Comparison of ENCODE assay signal across 10 cellular contexts in genomic region chr2:96157649-96158553, GRCh38. TPM values are rescaled to one million over a fixed set of nuclear protein-coding genes. Genes with fewer than 3 reads are reported as not detected.
A peak's percentile ranks its signal among the peaks of the same experiment; 100 is the strongest.
DNase-seq lines count a peak whose midpoint lies in the region; ATAC-seq and TF ChIP-seq lines count a peak whose summit lies in the region.
"Had no signal": no experiment of that assay in that cellular context is flagged by ENCODE, and none has a peak within 500 bp of the region (broad histone marks: within the 10 kb centered on the region; RNA-seq: fewer than 3 reads in every experiment).

No MANE protein-coding gene starts in this region.

- peaks cover 0 to 8% of the 10 kb centered on the region in 2 donors for H3K4me1 ChIP-seq in left lung
- H3K4me1 ChIP-seq in upper lobe of left lung = peaks cover 0 to 7% (median 0%) of the 10 kb centered on the region in 4 donors

- no peaks in the 10 kb centered on the region for H3K27me3 Mint-ChIP-seq in activated CD8-positive, alpha-beta T cell treated with anti-CD3 and anti-CD28 coated beads for 36 hours

- H3K9me3 ChIP-seq in left lung (no peaks in the 10 kb centered on the region), upper lobe of left lung (no peaks in the 10 kb centered on the region)

- peaks cover 16% of the 10 kb centered on the region for H3K36me3 Mint-ChIP-seq in activated CD8-positive, alpha-beta T cell treated with anti-CD3 and anti-CD28 coated beads for 36 hours (ENCODE audit: low read depth)

- peak; percentile 99 for DNase-seq in activated CD8-positive, alpha-beta T cell treated with anti-CD3 and anti-CD28 coated beads for 36 hours
- DNase-seq in left lung = peak in 1 of 2 donors; percentile 78
- DNase-seq in upper lobe of left lung = peak in 1 of 2 donors; percentile 50
- no peak for DNase-seq in NOMO-1 treated with DMSO at 0.1 percent for 48 hours (lab: John Stamatoyannopoulos, UW; ENCODE audit: unreplicated experiment)
- DNase-seq in NCI-H2171 treated with DMSO at 0.1 percent for 48 hours (lab: John Stamatoyannopoulos, UW) = no peak
- DNase-seq in NCI-H1694 (lab: John Stamatoyannopoulos, UW) = no peak

- H3K27me3 ChIP-seq in left lung = peaks cover 0 to 13% of the 10 kb centered on the region in 2 donors
- H3K27me3 ChIP-seq in upper lobe of left lung = no peaks in the 10 kb centered on the region

- H3K9me3 Mint-ChIP-seq in activated CD8-positive, alpha-beta T cell treated with anti-CD3 and anti-CD28 coated beads for 36 hours = peaks cover 12% of the 10 kb centered on the region

- H3K27ac Mint-ChIP-seq in activated CD8-positive, alpha-beta T cell treated with anti-CD3 and anti-CD28 coated beads for 36 hours = peak overlapping the region; percentile 93

- TF ChIP-seq POLR2A in upper lobe of left lung (IDR thresholded peaks at IDR 0.05) = peak in 1 of 4 donors; percentile 6

- peaks cover 92% of the 10 kb centered on the region for H3K4me1 Mint-ChIP-seq in activated CD8-positive, alpha-beta T cell treated with anti-CD3 and anti-CD28 coated beads for 36 hours (ENCODE audit: low read depth)

- ATAC-seq in GM19397 (IDR thresholded peaks at IDR 0.05; ENCODE audit: unreplicated experiment) = peak; percentile 62
- ATAC-seq in HG03354 (IDR thresholded peaks at IDR 0.05; ENCODE audit: poor library complexity, severe bottlenecking, unreplicated experiment) = peak; percentile 61
- ATAC-seq in activated CD8-positive, alpha-beta T cell treated with anti-CD3 and anti-CD28 coated beads for 36 hours = peak; percentile 73
- ATAC-seq in left lung = peak; percentile 35
- ATAC-seq in upper lobe of left lung (ENCODE audit: low FRiP score in 2 of 2) = peak; percentile 35 to 44

- TF ChIP-seq EP300 in upper lobe of left lung (IDR thresholded peaks at IDR 0.05) = no peak

- CTCF ChIA-PET in activated CD8-positive, alpha-beta T cell treated with anti-CD3 and anti-CD28 coated beads for 36 hours (lab: Charles Lee) = interaction anchor here (0.6 to 6.2 kb wide), 7 partner anchors 10 to 165 kb away, joined by 3 to 43 read pairs (median 8); partner anchors contain the start of gene ASTL

- TF ChIP-seq CTCF in activated CD8-positive, alpha-beta T cell treated with anti-CD3 and anti-CD28 coated beads for 36 hours (IDR thresholded peaks at IDR 0.05) = no peak
- no peak for TF ChIP-seq CTCF in left lung (IDR thresholded peaks at IDR 0.05)
- no peak for TF ChIP-seq CTCF in upper lobe of left lung (IDR thresholded peaks at IDR 0.05)

- POLR2A ChIA-PET in activated CD8-positive, alpha-beta T cell treated with anti-CD3 and anti-CD28 coated beads for 36 hours (lab: Charles Lee) = interaction anchor here (1.1 to 22.2 kb wide), 6 partner anchors 8 to 51 kb away, joined by 3 to 690 read pairs (median 6); partner anchors contain the start of genes ASTL, DUSP2 and STARD7

- H3K4me3 ChIP-seq in left lung (no peak overlapping the region), upper lobe of left lung (no peak overlapping the region)
- H3K4me3 ChIP-seq: lung had no signal

- intact Hi-C loops in activated CD8-positive, alpha-beta T cell treated with anti-CD3 and anti-CD28 coated beads for 36 hours (cut with micrococcal nuclease) = no loop called here
- intact Hi-C loops in left lung (cut with DNase I) = no loop called here

- H3K36me3 ChIP-seq in left lung (no peaks in the 10 kb centered on the region), upper lobe of left lung (no peaks in the 10 kb centered on the region)

- H3K4me3 Mint-ChIP-seq in activated CD8-positive, alpha-beta T cell treated with anti-CD3 and anti-CD28 coated beads for 36 hours = peak overlapping the region; percentile 42

- H3K27ac ChIP-seq in left lung = no peak overlapping the region
- H3K27ac ChIP-seq in upper lobe of left lung = peak overlapping the region in 2 of 4 donors; percentile 13 to 36

- WGBS in upper lobe of left lung, 2 donors = 62 to 64% methylated on average over 10 to 14 of the region's 19 CpGs

RNA-seq across cellular contexts. Expression of gene DUSP2, which starts 12.7 kb away (rescaled TPM):
- total RNA-seq in activated CD8-positive, alpha-beta T cell treated with anti-CD3 and anti-CD28 coated beads for 36 hours = 100 to 1,000 TPM; 311 to 313 TPM
- total RNA-seq in left lung (1 to 10 TPM; 3.6 to 5.7 TPM), upper lobe of left lung (10 to 100 TPM in 4 of 6 donors, 1 to 10 TPM in 2; 6.9 to 21.0 (median 12.5) TPM)

RNA-seq across cellular contexts. Expression of gene ASTL, which starts 19.6 kb away (rescaled TPM):
- total RNA-seq in activated CD8-positive, alpha-beta T cell treated with anti-CD3 and anti-CD28 coated beads for 36 hours = 1 to 10 TPM; 1.8 to 2.7 TPM
- total RNA-seq in left lung = not detected
- 1 to 10 TPM in 1 of 6 donors, under 1 TPM in 2, not detected in 3; 0.23 to 1.3 (median 0.27) TPM for total RNA-seq in upper lobe of left lung
- total RNA-seq: lung; T-helper 2 cell treated with Interferon-gamma antibody and Interleukin-4, amounts not matched to agents 100 ng/mL and 5 ng/mL, for 36 hours had no signal

RNA-seq across cellular contexts. Expression of gene ADRA2B, which starts 41.5 kb away (rescaled TPM):
- total RNA-seq in activated CD8-positive, alpha-beta T cell treated with anti-CD3 and anti-CD28 coated beads for 36 hours = under 1 TPM; 0.29 to 0.34 TPM
- total RNA-seq in left lung = under 1 TPM; 0.20 to 0.34 TPM
- 1 to 10 TPM in 1 of 6 donors, under 1 TPM in 5; 0.15 to 1.0 (median 0.31) TPM for total RNA-seq in upper lobe of left lung

RNA-seq across cellular contexts. Expression of gene STARD7, which starts 50.7 kb away (rescaled TPM):
- total RNA-seq in activated CD8-positive, alpha-beta T cell treated with anti-CD3 and anti-CD28 coated beads for 36 hours = 100 to 1,000 TPM; 145 to 149 TPM
- total RNA-seq in left lung (100 to 1,000 TPM; 132 to 142 TPM), upper lobe of left lung (100 to 1,000 TPM in 4 of 6 donors, 10 to 100 TPM in 2; 76.4 to 226 (median 166) TPM)

Comparison
In these comparisons a context has a peak if more than half of its experiments do, and no peak if none do; other contexts are left out.
1. RNA of gene DUSP2, which starts 12.7 kb away (total RNA-seq): 311 to 313 TPM in activated CD8-positive, alpha-beta T cell treated with anti-CD3 and anti-CD28 coated beads for 36 hours; 6.9 to 21.0 TPM in upper lobe of left lung and 3.6 to 5.7 TPM in left lung; every median in the first group is over 10 times any median in the second.
2. Peak in every context shown above with its lines, with median percentiles within 50 percentile points of each other: ATAC-seq.